ENCODE assay signal across 1 cellular context in genomic region chr17:1108810-1109605, GRCh38.
TF ChIP-seq lines count a peak whose summit lies in the region.

No MANE protein-coding gene starts in this region.

TF ChIP-seq in HepG2, 621 proteins besides CTCF, POLR2A, EP300 and RAD21 (continued from another document and continues in another):
- TF ChIP-seq, protein P1, sequence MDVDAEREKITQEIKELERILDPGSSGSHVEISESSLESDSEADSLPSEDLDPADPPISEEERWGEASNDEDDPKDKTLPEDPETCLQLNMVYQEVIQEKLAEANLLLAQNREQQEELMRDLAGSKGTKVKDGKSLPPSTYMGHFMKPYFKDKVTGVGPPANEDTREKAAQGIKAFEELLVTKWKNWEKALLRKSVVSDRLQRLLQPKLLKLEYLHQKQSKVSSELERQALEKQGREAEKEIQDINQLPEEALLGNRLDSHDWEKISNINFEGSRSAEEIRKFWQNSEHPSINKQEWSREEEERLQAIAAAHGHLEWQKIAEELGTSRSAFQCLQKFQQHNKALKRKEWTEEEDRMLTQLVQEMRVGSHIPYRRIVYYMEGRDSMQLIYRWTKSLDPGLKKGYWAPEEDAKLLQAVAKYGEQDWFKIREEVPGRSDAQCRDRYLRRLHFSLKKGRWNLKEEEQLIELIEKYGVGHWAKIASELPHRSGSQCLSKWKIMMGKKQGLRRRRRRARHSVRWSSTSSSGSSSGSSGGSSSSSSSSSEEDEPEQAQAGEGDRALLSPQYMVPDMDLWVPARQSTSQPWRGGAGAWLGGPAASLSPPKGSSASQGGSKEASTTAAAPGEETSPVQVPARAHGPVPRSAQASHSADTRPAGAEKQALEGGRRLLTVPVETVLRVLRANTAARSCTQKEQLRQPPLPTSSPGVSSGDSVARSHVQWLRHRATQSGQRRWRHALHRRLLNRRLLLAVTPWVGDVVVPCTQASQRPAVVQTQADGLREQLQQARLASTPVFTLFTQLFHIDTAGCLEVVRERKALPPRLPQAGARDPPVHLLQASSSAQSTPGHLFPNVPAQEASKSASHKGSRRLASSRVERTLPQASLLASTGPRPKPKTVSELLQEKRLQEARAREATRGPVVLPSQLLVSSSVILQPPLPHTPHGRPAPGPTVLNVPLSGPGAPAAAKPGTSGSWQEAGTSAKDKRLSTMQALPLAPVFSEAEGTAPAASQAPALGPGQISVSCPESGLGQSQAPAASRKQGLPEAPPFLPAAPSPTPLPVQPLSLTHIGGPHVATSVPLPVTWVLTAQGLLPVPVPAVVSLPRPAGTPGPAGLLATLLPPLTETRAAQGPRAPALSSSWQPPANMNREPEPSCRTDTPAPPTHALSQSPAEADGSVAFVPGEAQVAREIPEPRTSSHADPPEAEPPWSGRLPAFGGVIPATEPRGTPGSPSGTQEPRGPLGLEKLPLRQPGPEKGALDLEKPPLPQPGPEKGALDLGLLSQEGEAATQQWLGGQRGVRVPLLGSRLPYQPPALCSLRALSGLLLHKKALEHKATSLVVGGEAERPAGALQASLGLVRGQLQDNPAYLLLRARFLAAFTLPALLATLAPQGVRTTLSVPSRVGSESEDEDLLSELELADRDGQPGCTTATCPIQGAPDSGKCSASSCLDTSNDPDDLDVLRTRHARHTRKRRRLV (CRISPR knock-in tag; IDR thresholded peaks at IDR 0.05) = no peak
- TF ChIP-seq ZNF383 (CRISPR knock-in tag; IDR thresholded peaks at IDR 0.05; ENCODE audit: borderline replicate concordance) = no peak
- no peak for TF ChIP-seq RORA (CRISPR knock-in tag; IDR thresholded peaks at IDR 0.05)
- TF ChIP-seq ZNF761 (CRISPR knock-in tag; conservative IDR thresholded peaks at IDR 0.05) = no peak
- peak; percentile 39 for TF ChIP-seq GABPB1 (CRISPR knock-in tag; IDR thresholded peaks at IDR 0.05)
- TF ChIP-seq ZNF451 (CRISPR knock-in tag; IDR thresholded peaks at IDR 0.05) = no peak; the same call in 1 of the 2 replicates
- TF ChIP-seq MAFK (conservative IDR thresholded peaks at IDR 0.05 in 1 of 2, IDR thresholded peaks at IDR 0.05 in 1 of 2; ENCODE audit: low read length in 2 of 2) = no peak
- peak; percentile 70 for TF ChIP-seq POLR2G (IDR thresholded peaks at IDR 0.05; ENCODE audit: low read depth, low read length)
- TF ChIP-seq GTF2F1 (IDR thresholded peaks at IDR 0.05; ENCODE audit: low read length) = no peak
- no peak for TF ChIP-seq CCDC6 (CRISPR knock-in tag; IDR thresholded peaks at IDR 0.05)
- TF ChIP-seq, protein P2, sequence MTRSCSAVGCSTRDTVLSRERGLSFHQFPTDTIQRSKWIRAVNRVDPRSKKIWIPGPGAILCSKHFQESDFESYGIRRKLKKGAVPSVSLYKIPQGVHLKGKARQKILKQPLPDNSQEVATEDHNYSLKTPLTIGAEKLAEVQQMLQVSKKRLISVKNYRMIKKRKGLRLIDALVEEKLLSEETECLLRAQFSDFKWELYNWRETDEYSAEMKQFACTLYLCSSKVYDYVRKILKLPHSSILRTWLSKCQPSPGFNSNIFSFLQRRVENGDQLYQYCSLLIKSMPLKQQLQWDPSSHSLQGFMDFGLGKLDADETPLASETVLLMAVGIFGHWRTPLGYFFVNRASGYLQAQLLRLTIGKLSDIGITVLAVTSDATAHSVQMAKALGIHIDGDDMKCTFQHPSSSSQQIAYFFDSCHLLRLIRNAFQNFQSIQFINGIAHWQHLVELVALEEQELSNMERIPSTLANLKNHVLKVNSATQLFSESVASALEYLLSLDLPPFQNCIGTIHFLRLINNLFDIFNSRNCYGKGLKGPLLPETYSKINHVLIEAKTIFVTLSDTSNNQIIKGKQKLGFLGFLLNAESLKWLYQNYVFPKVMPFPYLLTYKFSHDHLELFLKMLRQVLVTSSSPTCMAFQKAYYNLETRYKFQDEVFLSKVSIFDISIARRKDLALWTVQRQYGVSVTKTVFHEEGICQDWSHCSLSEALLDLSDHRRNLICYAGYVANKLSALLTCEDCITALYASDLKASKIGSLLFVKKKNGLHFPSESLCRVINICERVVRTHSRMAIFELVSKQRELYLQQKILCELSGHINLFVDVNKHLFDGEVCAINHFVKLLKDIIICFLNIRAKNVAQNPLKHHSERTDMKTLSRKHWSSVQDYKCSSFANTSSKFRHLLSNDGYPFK (CRISPR knock-in tag; IDR thresholded peaks at IDR 0.05; ENCODE audit: borderline replicate concordance) = no peak; the same call in 1 of the 2 replicates
- TF ChIP-seq ZNF746 (CRISPR knock-in tag; IDR thresholded peaks at IDR 0.05) = peak; percentile 36; the same call in 1 of the 2 replicates
- TF ChIP-seq IRF9 (CRISPR knock-in tag; IDR thresholded peaks at IDR 0.05; ENCODE audit: borderline replicate concordance) = no peak
- no peak for TF ChIP-seq LCORL (IDR thresholded peaks at IDR 0.05)
- 0 out of 2 replicates have a peak, but pooled peaks have one; percentile 28 for TF ChIP-seq LCORL (CRISPR knock-in tag; IDR thresholded peaks at IDR 0.05)
- no peak for TF ChIP-seq GATA4 (IDR thresholded peaks at IDR 0.05; ENCODE audit: borderline replicate concordance, low read depth)
- TF ChIP-seq, protein P3, sequence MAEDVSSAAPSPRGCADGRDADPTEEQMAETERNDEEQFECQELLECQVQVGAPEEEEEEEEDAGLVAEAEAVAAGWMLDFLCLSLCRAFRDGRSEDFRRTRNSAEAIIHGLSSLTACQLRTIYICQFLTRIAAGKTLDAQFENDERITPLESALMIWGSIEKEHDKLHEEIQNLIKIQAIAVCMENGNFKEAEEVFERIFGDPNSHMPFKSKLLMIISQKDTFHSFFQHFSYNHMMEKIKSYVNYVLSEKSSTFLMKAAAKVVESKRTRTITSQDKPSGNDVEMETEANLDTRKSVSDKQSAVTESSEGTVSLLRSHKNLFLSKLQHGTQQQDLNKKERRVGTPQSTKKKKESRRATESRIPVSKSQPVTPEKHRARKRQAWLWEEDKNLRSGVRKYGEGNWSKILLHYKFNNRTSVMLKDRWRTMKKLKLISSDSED (CRISPR knock-in tag; IDR thresholded peaks at IDR 0.05) = no peak
- TF ChIP-seq ZNF546 (CRISPR knock-in tag; conservative IDR thresholded peaks at IDR 0.05) = no peak
- TF ChIP-seq HMG20A (CRISPR knock-in tag; IDR thresholded peaks at IDR 0.05; ENCODE audit: borderline replicate concordance) = no peak
- TF ChIP-seq ZSCAN20 (CRISPR knock-in tag; IDR thresholded peaks at IDR 0.05; ENCODE audit: borderline replicate concordance) = peak; percentile 85; the same call in 1 of the 2 replicates
- no peak for TF ChIP-seq ZNF260 (CRISPR knock-in tag; IDR thresholded peaks at IDR 0.05; ENCODE audit: borderline replicate concordance, low read depth)
- no peak for TF ChIP-seq RNF2 (conservative IDR thresholded peaks at IDR 0.05; ENCODE audit: low read depth)
- TF ChIP-seq SRF (IDR thresholded peaks at IDR 0.05; ENCODE audit: low read depth, low read length) = no peak
- TF ChIP-seq, protein P4, sequence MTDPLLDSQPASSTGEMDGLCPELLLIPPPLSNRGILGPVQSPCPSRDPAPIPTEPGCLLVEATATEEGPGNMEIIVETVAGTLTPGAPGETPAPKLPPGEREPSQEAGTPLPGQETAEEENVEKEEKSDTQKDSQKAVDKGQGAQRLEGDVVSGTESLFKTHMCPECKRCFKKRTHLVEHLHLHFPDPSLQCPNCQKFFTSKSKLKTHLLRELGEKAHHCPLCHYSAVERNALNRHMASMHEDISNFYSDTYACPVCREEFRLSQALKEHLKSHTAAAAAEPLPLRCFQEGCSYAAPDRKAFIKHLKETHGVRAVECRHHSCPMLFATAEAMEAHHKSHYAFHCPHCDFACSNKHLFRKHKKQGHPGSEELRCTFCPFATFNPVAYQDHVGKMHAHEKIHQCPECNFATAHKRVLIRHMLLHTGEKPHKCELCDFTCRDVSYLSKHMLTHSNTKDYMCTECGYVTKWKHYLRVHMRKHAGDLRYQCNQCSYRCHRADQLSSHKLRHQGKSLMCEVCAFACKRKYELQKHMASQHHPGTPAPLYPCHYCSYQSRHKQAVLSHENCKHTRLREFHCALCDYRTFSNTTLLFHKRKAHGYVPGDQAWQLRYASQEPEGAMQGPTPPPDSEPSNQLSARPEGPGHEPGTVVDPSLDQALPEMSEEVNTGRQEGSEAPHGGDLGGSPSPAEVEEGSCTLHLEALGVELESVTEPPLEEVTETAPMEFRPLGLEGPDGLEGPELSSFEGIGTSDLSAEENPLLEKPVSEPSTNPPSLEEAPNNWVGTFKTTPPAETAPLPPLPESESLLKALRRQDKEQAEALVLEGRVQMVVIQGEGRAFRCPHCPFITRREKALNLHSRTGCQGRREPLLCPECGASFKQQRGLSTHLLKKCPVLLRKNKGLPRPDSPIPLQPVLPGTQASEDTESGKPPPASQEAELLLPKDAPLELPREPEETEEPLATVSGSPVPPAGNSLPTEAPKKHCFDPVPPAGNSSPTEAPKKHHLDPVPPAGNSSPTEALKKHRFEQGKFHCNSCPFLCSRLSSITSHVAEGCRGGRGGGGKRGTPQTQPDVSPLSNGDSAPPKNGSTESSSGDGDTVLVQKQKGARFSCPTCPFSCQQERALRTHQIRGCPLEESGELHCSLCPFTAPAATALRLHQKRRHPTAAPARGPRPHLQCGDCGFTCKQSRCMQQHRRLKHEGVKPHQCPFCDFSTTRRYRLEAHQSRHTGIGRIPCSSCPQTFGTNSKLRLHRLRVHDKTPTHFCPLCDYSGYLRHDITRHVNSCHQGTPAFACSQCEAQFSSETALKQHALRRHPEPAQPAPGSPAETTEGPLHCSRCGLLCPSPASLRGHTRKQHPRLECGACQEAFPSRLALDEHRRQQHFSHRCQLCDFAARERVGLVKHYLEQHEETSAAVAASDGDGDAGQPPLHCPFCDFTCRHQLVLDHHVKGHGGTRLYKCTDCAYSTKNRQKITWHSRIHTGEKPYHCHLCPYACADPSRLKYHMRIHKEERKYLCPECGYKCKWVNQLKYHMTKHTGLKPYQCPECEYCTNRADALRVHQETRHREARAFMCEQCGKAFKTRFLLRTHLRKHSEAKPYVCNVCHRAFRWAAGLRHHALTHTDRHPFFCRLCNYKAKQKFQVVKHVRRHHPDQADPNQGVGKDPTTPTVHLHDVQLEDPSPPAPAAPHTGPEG (CRISPR knock-in tag; IDR thresholded peaks at IDR 0.05) = no peak
- TF ChIP-seq KAT7 (CRISPR knock-in tag; IDR thresholded peaks at IDR 0.05; ENCODE audit: borderline replicate concordance) = no peak
- no peak for TF ChIP-seq KDM5A (IDR thresholded peaks at IDR 0.05; ENCODE audit: borderline replicate concordance, low read length)
- TF ChIP-seq, protein P5, sequence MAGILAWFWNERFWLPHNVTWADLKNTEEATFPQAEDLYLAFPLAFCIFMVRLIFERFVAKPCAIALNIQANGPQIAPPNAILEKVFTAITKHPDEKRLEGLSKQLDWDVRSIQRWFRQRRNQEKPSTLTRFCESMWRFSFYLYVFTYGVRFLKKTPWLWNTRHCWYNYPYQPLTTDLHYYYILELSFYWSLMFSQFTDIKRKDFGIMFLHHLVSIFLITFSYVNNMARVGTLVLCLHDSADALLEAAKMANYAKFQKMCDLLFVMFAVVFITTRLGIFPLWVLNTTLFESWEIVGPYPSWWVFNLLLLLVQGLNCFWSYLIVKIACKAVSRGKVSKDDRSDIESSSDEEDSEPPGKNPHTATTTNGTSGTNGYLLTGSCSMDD (CRISPR knock-in tag; IDR thresholded peaks at IDR 0.05) = no peak
- TF ChIP-seq CHCHD3 (CRISPR knock-in tag; IDR thresholded peaks at IDR 0.05) = peak; percentile 46; the same call in 1 of the 2 replicates
- TF ChIP-seq ZNF20 (CRISPR knock-in tag; IDR thresholded peaks at IDR 0.05) = no peak
- TF ChIP-seq KMT2B (CRISPR knock-in tag; IDR thresholded peaks at IDR 0.05) = no peak
- TF ChIP-seq ZNF292 (CRISPR knock-in tag; IDR thresholded peaks at IDR 0.05; ENCODE audit: borderline replicate concordance, low read depth) = no peak
- TF ChIP-seq JUND (CRISPR knock-in tag; IDR thresholded peaks at IDR 0.05) = no peak
- TF ChIP-seq ZNF317 (CRISPR knock-in tag; IDR thresholded peaks at IDR 0.05) = no peak
- TF ChIP-seq ZKSCAN5 (CRISPR knock-in tag; IDR thresholded peaks at IDR 0.05) = no peak
- TF ChIP-seq KDM3A (CRISPR knock-in tag; IDR thresholded peaks at IDR 0.05; ENCODE audit: low read depth) = no peak
